ENCODE assay signal across 1 cellular context in genomic region chr11:95068549-95068948, GRCh38.
TF ChIP-seq lines count a peak whose summit lies in the region.

No MANE protein-coding gene starts in this region.

TF ChIP-seq in GM12878, 131 proteins besides CTCF, POLR2A, EP300 and RAD21 (continued from another document and continues in another):
- TF ChIP-seq NKRF (conservative IDR thresholded peaks at IDR 0.05): no peak; the same call in 1 of the 2 replicates
- no peak for TF ChIP-seq EZH2 (IDR thresholded peaks at IDR 0.05; ENCODE audit: borderline replicate concordance, control insufficient read depth, low read depth, low read length)
- 0 out of 4 replicates have a peak, but pooled peaks of 1 of the 2 experiments have one; percentile 13 for TF ChIP-seq BHLHE40 (IDR thresholded peaks at IDR 0.05; ENCODE audit: borderline replicate concordance in 1 of 2, low read depth in 2 of 2, low read length in 1 of 2)
- no peak for TF ChIP-seq HSF1 (IDR thresholded peaks at IDR 0.05; ENCODE audit: low read depth, low read length)
- no peak for TF ChIP-seq REST (IDR thresholded peaks at IDR 0.05; ENCODE audit: low read depth, low read length)
- TF ChIP-seq YBX1 (IDR thresholded peaks at IDR 0.05): no peak
- TF ChIP-seq NFXL1 (IDR thresholded peaks at IDR 0.05; ENCODE audit: borderline replicate concordance): no peak
- 0 out of 2 replicates have a peak, but pooled peaks have one; percentile 2 for TF ChIP-seq STAT3 (IDR thresholded peaks at IDR 0.05; ENCODE audit: low read depth, low read length)
- TF ChIP-seq HDGF (IDR thresholded peaks at IDR 0.05): no peak
- TF ChIP-seq STAT1 (conservative IDR thresholded peaks at IDR 0.05): no peak
- 0 out of 2 replicates have a peak, but pooled peaks have one; percentile 11 for TF ChIP-seq GATAD2B (conservative IDR thresholded peaks at IDR 0.05; ENCODE audit: low read depth)
- no peak for TF ChIP-seq SREBF1 (IDR thresholded peaks at IDR 0.05; ENCODE audit: low read length)
- peak; percentile 18 for TF ChIP-seq E2F8 (IDR thresholded peaks at IDR 0.05; ENCODE audit: low read depth, partially characterized antibody)
- peak; percentile 77 for TF ChIP-seq CREB1 (IDR thresholded peaks at IDR 0.05; ENCODE audit: low read depth)
- TF ChIP-seq ZNF384 (IDR thresholded peaks at IDR 0.05; ENCODE audit: borderline replicate concordance, low read depth, low read length): no peak
- peak; percentile 53; the same call in 1 of the 2 replicates for TF ChIP-seq ZBTB40 (IDR thresholded peaks at IDR 0.05; ENCODE audit: borderline replicate concordance)
- TF ChIP-seq MEF2A (IDR thresholded peaks at IDR 0.05; ENCODE audit: insufficient read depth, low read depth, low read length): no peak
- TF ChIP-seq ZNF24 (IDR thresholded peaks at IDR 0.05): peak; percentile 60; the same call in 1 of the 2 replicates
- no peak for TF ChIP-seq IRF4 (IDR thresholded peaks at IDR 0.05; ENCODE audit: low read depth, low read length)
- no peak for TF ChIP-seq ZNF274 (IDR thresholded peaks at IDR 0.05; ENCODE audit: insufficient read depth, insufficient read length)
- no peak for TF ChIP-seq FOXM1 (IDR thresholded peaks at IDR 0.05; ENCODE audit: low read depth, low read length)
- TF ChIP-seq CEBPZ (IDR thresholded peaks at IDR 0.05; ENCODE audit: low read depth, low read length): no peak
- TF ChIP-seq JUNB (IDR thresholded peaks at IDR 0.05): no peak
- TF ChIP-seq SIN3A (IDR thresholded peaks at IDR 0.05; ENCODE audit: low read depth, low read length): peak; percentile 70; the same call in 1 of the 2 replicates
- TF ChIP-seq TAF1 (IDR thresholded peaks at IDR 0.05; ENCODE audit: borderline replicate concordance, low read depth, low read length): peak; percentile 82
- TF ChIP-seq PBX3 (IDR thresholded peaks at IDR 0.05; ENCODE audit: insufficient replicate concordance, low read depth, low read length): peak; percentile 46
- TF ChIP-seq JUND (IDR thresholded peaks at IDR 0.05; ENCODE audit: low read depth, low read length): no peak
- no peak for TF ChIP-seq HDAC2 (IDR thresholded peaks at IDR 0.05)
- TF ChIP-seq CHD1 (IDR thresholded peaks at IDR 0.05; ENCODE audit: low read depth, low read length): 0 out of 2 replicates have a peak, but pooled peaks have one; percentile 26
- TF ChIP-seq ETV6 (conservative IDR thresholded peaks at IDR 0.05 in 1 of 2, IDR thresholded peaks at IDR 0.05 in 1 of 2; ENCODE audit: borderline replicate concordance in 1 of 2, low read depth in 1 of 2): no peak
- no peak for TF ChIP-seq ASH2L (IDR thresholded peaks at IDR 0.05; ENCODE audit: borderline replicate concordance, low read depth)
- TF ChIP-seq TCF3 (IDR thresholded peaks at IDR 0.05; ENCODE audit: borderline replicate concordance, insufficient read depth, low read depth, low read length): no peak
- no peak for TF ChIP-seq SREBF2 (IDR thresholded peaks at IDR 0.05; ENCODE audit: low read length)
- TF ChIP-seq BACH1 (IDR thresholded peaks at IDR 0.05; ENCODE audit: borderline replicate concordance): 0 out of 2 replicates have a peak, but pooled peaks have one; percentile 24
- no peak for TF ChIP-seq BRCA1 (IDR thresholded peaks at IDR 0.05; ENCODE audit: low read depth, low read length)
- TF ChIP-seq ZZZ3 (IDR thresholded peaks at IDR 0.05; ENCODE audit: control insufficient read depth, insufficient read length, low read depth): no peak
- peak; percentile 84 for TF ChIP-seq RELB (IDR thresholded peaks at IDR 0.05; ENCODE audit: low read depth)
- TF ChIP-seq RFX5 (IDR thresholded peaks at IDR 0.05; ENCODE audit: low read depth, low read length): no peak
- TF ChIP-seq KLF5 (IDR thresholded peaks at IDR 0.05; ENCODE audit: partially characterized antibody): peak; percentile 63
